In the genomic region with DNA sequence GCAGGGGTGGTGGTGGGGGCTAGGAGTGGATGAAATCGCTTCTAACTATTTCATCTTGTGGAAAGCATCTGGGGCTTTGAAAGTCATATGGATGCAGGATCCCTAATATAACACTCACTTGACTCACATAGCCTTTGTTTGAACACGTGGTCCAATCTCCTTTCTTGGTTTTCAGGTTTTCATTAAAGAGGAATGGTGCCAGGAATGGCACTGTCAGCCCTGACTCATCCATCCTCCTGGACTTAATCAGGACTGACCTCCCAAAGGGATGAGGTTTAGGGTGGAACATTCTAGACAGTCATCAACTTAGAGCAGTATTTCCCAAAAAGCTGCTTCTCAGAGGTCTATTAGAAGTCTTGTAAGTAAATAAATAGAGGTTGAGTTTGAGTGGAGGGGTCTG, we compare ENCODE assay signal across 15 cellular contexts.
DNase-seq lines count a peak whose midpoint lies in the region; ATAC-seq and FAIRE-seq lines count a peak whose summit lies in the region.
"Had no signal": no experiment of that assay in that cellular context is flagged by ENCODE, and none has a peak within 500 bp of the region (broad histone marks: within the 10 kb centered on the region; RNA-seq: fewer than 3 reads in every experiment).

No MANE protein-coding gene starts in this region.

- no peak for FAIRE-seq in GM19239 (lab: Jason Lieb, UNC)

- DNase-seq in AG08395 (ENCODE audit: low spot score) = peak; percentile 95
- peak; percentile 58 for DNase-seq in HS-27A (ENCODE audit: low read depth)
- DNase-seq in astrocyte of the hippocampus (ENCODE audit: low read depth, low spot score) = peak; percentile 79
- peak; percentile 72 for DNase-seq in glomerular visceral epithelial cell (ENCODE audit: extremely low spot score)
- DNase-seq in GM19239 (ENCODE audit: insufficient read length, low spot score) = no peak
- no peak for DNase-seq in posterior vena cava (ENCODE audit: low spot score)
- DNase-seq: aorta; BE2C; DND-41; NCI-H1930; stimulated activated CD4-positive, alpha-beta T cell treated with anti-CD3 and anti-CD28 coated beads, Interleukin-4, amount 100 ng/mL, for 1 hour; SW 1271 had no signal

- intact Hi-C loops in posterior vena cava (cut with DNase I) = no loop called here

- ATAC-seq in GM21515 (IDR thresholded peaks at IDR 0.05; ENCODE audit: unreplicated experiment) (no peak), GM18517 (IDR thresholded peaks at IDR 0.05; ENCODE audit: unreplicated experiment) (no peak)
- ATAC-seq: stimulated activated memory B cell treated with anti-CD40 and anti-IgM and Interleukin-4, amounts not matched to agents 10 μg/mL and 1 μg/mL and 100 μg/mL, for 72 hours had no signal

Comparison
In these comparisons a context has a peak if more than half of its experiments do, and no peak if none do; other contexts are left out.
1. DNase-seq: peak in AG08395 (single experiment), HS-27A (single experiment), astrocyte of the hippocampus (single experiment) and glomerular visceral epithelial cell (single experiment); none in GM19239 (single experiment) and posterior vena cava (single experiment).